ENCODE assay signal across 8 cellular contexts in genomic region chr11:35142481-35143207, GRCh38. TPM values are rescaled to one million over a fixed set of nuclear protein-coding genes. Genes with fewer than 3 reads are reported as not detected.
DNase-seq lines count a peak whose midpoint lies in the region; ATAC-seq, FAIRE-seq and TF ChIP-seq lines count a peak whose summit lies in the region.

No MANE protein-coding gene starts in this region.

- no peaks in the 10 kb centered on the region for H3K9me3 ChIP-seq in keratinocyte (ENCODE audit: control insufficient read depth, low read depth, low read length)

- TF ChIP-seq CTCF in GM23338 (conservative IDR thresholded peaks at IDR 0.05; ENCODE audit: low read depth in 2 of 2) = peak in 1 of 2 experiments; percentile 35; a peak in 1 of 4 replicates
- peak in 1 of 3 experiments; percentile 50 for TF ChIP-seq CTCF in keratinocyte (optimal IDR thresholded peaks at IDR 0.05 in 1 of 3, IDR thresholded peaks at IDR 0.05 in 1 of 3, conservative IDR thresholded peaks at IDR 0.05 in 1 of 3; ENCODE audit: extremely low read depth in 1 of 3, insufficient read depth in 2 of 3, low read length in 3 of 3)
- TF ChIP-seq CTCF in WTC11 (IDR thresholded peaks at IDR 0.05) = no peak

- H3K27ac Mint-ChIP-seq in GM23338 = no peak overlapping the region
- peak overlapping the region; percentile 93 for H3K27ac Mint-ChIP-seq in activated T-helper 1 cell treated with anti-CD3 and anti-CD28 coated beads, Interleukin-12 subunit alpha, Interleukin-12 subunit beta, Interleukin-2, Interleukin-4 antibody, amounts not matched to agents 30 ng/mL and 10 ng/mL and 1 ng/mL, durations not matched to agents 14 hours and 24 hours and 36 hours
- no peak overlapping the region for H3K27ac Mint-ChIP-seq in WTC11

- H4K20me1 ChIP-seq in GM23338 (replicated peaks; ENCODE audit: insufficient read depth) (peaks cover 6% of the 10 kb centered on the region; the same call in 1 of the 2 replicates), keratinocyte (ENCODE audit: control insufficient read depth, extremely low read depth, insufficient read depth, low read length) (peaks cover 43% of the 10 kb centered on the region)

- H2AFZ ChIP-seq in ACC112 (ENCODE audit: low read length, unreplicated experiment) (no peak overlapping the region), GM23338 (no peak overlapping the region), keratinocyte (ENCODE audit: control insufficient read depth, low read length) (no peak overlapping the region)

- no peaks in the 10 kb centered on the region; the same call in 1 of the 2 replicates for H3K9me2 ChIP-seq in GM23338 (ENCODE audit: insufficient read depth)

- intact Hi-C loops in activated T-helper 1 cell treated with anti-CD3 and anti-CD28 coated beads, Interleukin-12 subunit alpha, Interleukin-12 subunit beta, Interleukin-2, Interleukin-4 antibody, amounts not matched to agents 30 ng/mL and 10 ng/mL and 1 ng/mL, durations not matched to agents 14 hours and 24 hours and 36 hours (cut with micrococcal nuclease) = loop anchor here (2.0 to 10.0 kb wide), 3 partner anchors 784 to 1282 kb away; partner anchors contain the start of gene ABTB2

- peaks cover 2% of the 10 kb centered on the region; the same call in 2 of the 3 replicates for H3K9me3 Mint-ChIP-seq in GM23338
- H3K9me3 Mint-ChIP-seq in activated T-helper 1 cell treated with anti-CD3 and anti-CD28 coated beads, Interleukin-12 subunit alpha, Interleukin-12 subunit beta, Interleukin-2, Interleukin-4 antibody, amounts not matched to agents 30 ng/mL and 10 ng/mL and 1 ng/mL, durations not matched to agents 14 hours and 24 hours and 36 hours = no peaks in the 10 kb centered on the region
- no peaks in the 10 kb centered on the region for H3K9me3 Mint-ChIP-seq in WTC11

- H3K79me2 ChIP-seq in ACC112 (ENCODE audit: control insufficient read depth, insufficient read depth, low read length, unreplicated experiment) (peaks cover 94% of the 10 kb centered on the region), GM23338 (replicated peaks; ENCODE audit: insufficient read depth) (no peaks in the 10 kb centered on the region), keratinocyte (ENCODE audit: control insufficient read depth, insufficient read depth, low read length) (peaks cover 94% of the 10 kb centered on the region)

- CTCF ChIA-PET in WTC11 (lab: Charles Lee) = no interaction called here

- H3K9me1 ChIP-seq in keratinocyte (ENCODE audit: control insufficient read depth, extremely low read depth, insufficient read depth, low read length) = peaks cover 2% of the 10 kb centered on the region

- H3K27me3 ChIP-seq in ACC112 (ENCODE audit: insufficient read depth, low read length) (no peaks in the 10 kb centered on the region), GM23338 (ENCODE audit: insufficient read depth) (peaks cover 36% of the 10 kb centered on the region), keratinocyte (ENCODE audit: control insufficient read depth, extremely low read depth, insufficient read depth, low read length) (no peaks in the 10 kb centered on the region)

- peak overlapping the region; percentile 53 for H3K9ac ChIP-seq in keratinocyte (ENCODE audit: control insufficient read depth, extremely low read depth, insufficient read depth, low read length)

- POLR2A ChIA-PET in WTC11 (lab: Charles Lee) = no interaction called here

- peak overlapping the region; percentile 83 for H3K4me3 ChIP-seq in ACC112 (ENCODE audit: low read depth, low read length)
- H3K4me3 ChIP-seq in GM23338 = no peak overlapping the region
- H3K4me3 ChIP-seq in keratinocyte (ENCODE audit: control insufficient read depth in 2 of 3, extremely low read depth in 1 of 3, insufficient read depth in 2 of 3, low read depth in 1 of 3, low read length in 3 of 3) = peak overlapping the region; percentile 77 to 98 (median 92)

- peaks cover 29% of the 10 kb centered on the region for H3K27me3 Mint-ChIP-seq in GM23338 (ENCODE audit: insufficient read depth, low read depth, poor library complexity)
- H3K27me3 Mint-ChIP-seq in activated T-helper 1 cell treated with anti-CD3 and anti-CD28 coated beads, Interleukin-12 subunit alpha, Interleukin-12 subunit beta, Interleukin-2, Interleukin-4 antibody, amounts not matched to agents 30 ng/mL and 10 ng/mL and 1 ng/mL, durations not matched to agents 14 hours and 24 hours and 36 hours (ENCODE audit: insufficient read depth) = no peaks in the 10 kb centered on the region
- peaks cover 45% of the 10 kb centered on the region for H3K27me3 Mint-ChIP-seq in WTC11 (ENCODE audit: low read depth)

- H3K36me3 Mint-ChIP-seq in GM23338 (ENCODE audit: low read depth) (no peaks in the 10 kb centered on the region; the same call in 2 of the 3 replicates), WTC11 (no peaks in the 10 kb centered on the region)
- H3K36me3 Mint-ChIP-seq in activated T-helper 1 cell treated with anti-CD3 and anti-CD28 coated beads, Interleukin-12 subunit alpha, Interleukin-12 subunit beta, Interleukin-2, Interleukin-4 antibody, amounts not matched to agents 30 ng/mL and 10 ng/mL and 1 ng/mL, durations not matched to agents 14 hours and 24 hours and 36 hours (ENCODE audit: low read depth) = peaks cover 68% of the 10 kb centered on the region

- H3K4me1 ChIP-seq in ACC112 (ENCODE audit: control insufficient read depth, insufficient read depth, low read length, unreplicated experiment) (peaks cover 66% of the 10 kb centered on the region), GM23338 (ENCODE audit: insufficient read depth) (0 out of 2 replicates have a peak, but pooled peaks cover 4% of the 10 kb centered on the region), keratinocyte (ENCODE audit: control insufficient read depth, extremely low read depth, insufficient read depth, low read length) (peaks cover 64% of the 10 kb centered on the region)

- H3K4me3 Mint-ChIP-seq in GM23338 (no peak overlapping the region), WTC11 (no peak overlapping the region)
- peak overlapping the region; percentile 97 for H3K4me3 Mint-ChIP-seq in activated T-helper 1 cell treated with anti-CD3 and anti-CD28 coated beads, Interleukin-12 subunit alpha, Interleukin-12 subunit beta, Interleukin-2, Interleukin-4 antibody, amounts not matched to agents 30 ng/mL and 10 ng/mL and 1 ng/mL, durations not matched to agents 14 hours and 24 hours and 36 hours

- ATAC-seq in GM23338 (no peak), WTC11 (no peak), HG02759 (IDR thresholded peaks at IDR 0.05; ENCODE audit: unreplicated experiment) (no peak)

- peak; percentile 5 for FAIRE-seq in keratinocyte (lab: Jason Lieb, UNC)

- dilution Hi-C loops in keratinocyte (cut with MboI; ENCODE audit: extremely low pct_ligation_motif_present, low sequenced_read_pairs) = no loop called here

- DNase-seq in GM23338 (ENCODE audit: low spot score) = peak; percentile 41
- no peak for DNase-seq in activated T-helper 1 cell treated with anti-CD3 and anti-CD28 coated beads, Interleukin-12 subunit alpha, Interleukin-12 subunit beta, Interleukin-2, Interleukin-4 antibody, amounts not matched to agents 30 ng/mL and 10 ng/mL and 1 ng/mL, durations not matched to agents 14 hours and 24 hours and 36 hours (ENCODE audit: low spot score)
- no peak for DNase-seq in keratinocyte (ENCODE audit: low read depth, low spot score)
- no peak for DNase-seq in WTC11 (ENCODE audit: low spot score)
- DNase-seq in cerebellar nuclear complex (lab: John Stamatoyannopoulos, UW) = no peak
- no peak for DNase-seq in HK-2 (ENCODE audit: unreplicated experiment)

- no peak overlapping the region for H3K4me2 ChIP-seq in GM23338
- peak overlapping the region; percentile 99 for H3K4me2 ChIP-seq in keratinocyte (ENCODE audit: control insufficient read depth, extremely low read depth, insufficient read depth, low read depth, low read length)

- peaks cover 18% of the 10 kb centered on the region for H3K36me3 ChIP-seq in ACC112 (ENCODE audit: insufficient read depth, low read length)
- H3K36me3 ChIP-seq in GM23338 (ENCODE audit: insufficient read depth) = no peaks in the 10 kb centered on the region
- H3K36me3 ChIP-seq in keratinocyte (ENCODE audit: control insufficient read depth in 2 of 2, extremely low read depth in 1 of 2, insufficient read depth in 2 of 2, low read length in 2 of 2) = peaks cover 10 to 30% of the 10 kb centered on the region in 2 experiments

- no peaks in the 10 kb centered on the region for H3F3A ChIP-seq in GM23338 (replicated peaks; ENCODE audit: low read depth)

- peak overlapping the region; percentile 86 for H3K27ac ChIP-seq in ACC112 (ENCODE audit: low read depth, low read length)
- H3K27ac ChIP-seq in GM23338 (ENCODE audit: low read depth) = no peak overlapping the region
- peak overlapping the region; percentile 95 for H3K27ac ChIP-seq in keratinocyte (ENCODE audit: control insufficient read depth, insufficient read depth, low read length)

- H3K4me1 Mint-ChIP-seq in GM23338 = peaks cover 5% of the 10 kb centered on the region
- H3K4me1 Mint-ChIP-seq in activated T-helper 1 cell treated with anti-CD3 and anti-CD28 coated beads, Interleukin-12 subunit alpha, Interleukin-12 subunit beta, Interleukin-2, Interleukin-4 antibody, amounts not matched to agents 30 ng/mL and 10 ng/mL and 1 ng/mL, durations not matched to agents 14 hours and 24 hours and 36 hours (ENCODE audit: low read depth) = peaks cover 78% of the 10 kb centered on the region
- H3K4me1 Mint-ChIP-seq in WTC11 = peaks cover 26% of the 10 kb centered on the region

TF ChIP-seq in GM23338, 12 proteins besides CTCF, POLR2A, EP300 and RAD21 (continues in another document):
- no peak for TF ChIP-seq JUNB (IDR thresholded peaks at IDR 0.05; ENCODE audit: unreplicated experiment)
- no peak for TF ChIP-seq EZH2phosphoT487 (IDR thresholded peaks at IDR 0.05; ENCODE audit: unreplicated experiment)
- no peak for TF ChIP-seq EZH2 (IDR thresholded peaks at IDR 0.05; ENCODE audit: low read depth, unreplicated experiment)

TF ChIP-seq in WTC11, 78 proteins besides CTCF, POLR2A, EP300 and RAD21 (continues in another document):
- TF ChIP-seq IRF2 (CRISPR knock-in tag; IDR thresholded peaks at IDR 0.05; ENCODE audit: borderline replicate concordance, low read depth) (no peak), TCF7 (CRISPR knock-in tag; IDR thresholded peaks at IDR 0.05; ENCODE audit: low read depth) (no peak), ZNF232 (CRISPR knock-in tag; IDR thresholded peaks at IDR 0.05) (no peak)

RNA-seq across cellular contexts. Expression of gene CD44, which starts 3.7 kb away (rescaled TPM):
- total RNA-seq in GM23338 (2014; rRNA removed; shearing (Covaris generic)) = 8.3 and 10.1 TPM in 2 replicates
- polyA plus RNA-seq in GM23338 (2016; fragmentation: Nextera tagmentation; extraction: Ambion mirVana) = 3.8 and 4.0 TPM in 2 replicates
- 547 and 550 TPM in 2 replicates for total RNA-seq in activated T-helper 1 cell treated with anti-CD3 and anti-CD28 coated beads, Interleukin-12 subunit alpha, Interleukin-12 subunit beta, Interleukin-2, Interleukin-4 antibody, amounts not matched to agents 30 ng/mL and 10 ng/mL and 1 ng/mL, durations not matched to agents 14 hours and 24 hours and 36 hours
- 1,621 to 2,271 TPM (median 2,038 TPM) in 3 replicates for polyA plus RNA-seq in keratinocyte
- polyA plus RNA-seq in keratinocyte (2011; ENCODE audit: low read depth) = 1,899 TPM
- 704 and 1,157 TPM in 2 replicates for polyA plus RNA-seq in keratinocyte (2011; cell fraction: cytosol; rRNA removed)
- 3,164 and 3,631 TPM in 2 replicates for polyA plus RNA-seq in keratinocyte (2011; cell fraction: nucleus; rRNA removed)
- polyA plus RNA-seq in keratinocyte (2012; ENCODE audit: low replicate concordance) = 637 and 1,345 TPM in 2 replicates
- 1,693 to 2,971 TPM (median 2,836 TPM) in 3 replicates for polyA minus RNA-seq in keratinocyte
- polyA minus RNA-seq in keratinocyte (2011; cell fraction: cytosol; rRNA and poly(A)+ RNA removed) = 1,343 TPM
- 2,671 and 5,354 TPM in 2 replicates for polyA minus RNA-seq in keratinocyte (2011; cell fraction: nucleus; rRNA and poly(A)+ RNA removed)
- total RNA-seq in WTC11 (2021) = 9.6 to 12.0 TPM (median 10.3 TPM) in 3 replicates

Comparison
In these comparisons a context has a peak if more than half of its experiments do, and no peak if none do; other contexts are left out.
1. RNA of gene CD44, which starts 3.7 kb away (total RNA-seq): 547 to 550 TPM in activated T-helper 1 cell treated with anti-CD3 and anti-CD28 coated beads, Interleukin-12 subunit alpha, Interleukin-12 subunit beta, Interleukin-2, Interleukin-4 antibody, amounts not matched to agents 30 ng/mL and 10 ng/mL and 1 ng/mL, durations not matched to agents 14 hours and 24 hours and 36 hours; 9.6 to 12.0 TPM in WTC11 and 8.3 to 10.1 TPM in GM23338; every median in the first group is over 10 times any median in the second.